In genomic region chr17:57206928-57207327, GRCh38 we compare ENCODE assay signal across 7 cellular contexts.
"Had no signal": no experiment of that assay in that cellular context is flagged by ENCODE, and none has a peak within 500 bp of the region (broad histone marks: within the 10 kb centered on the region; RNA-seq: fewer than 3 reads in every experiment).

No MANE protein-coding gene starts in this region.

- H3K9ac ChIP-seq: GM23248 had no signal

- ATAC-seq: HCT116, K562 had no signal

- DNase-seq: GM23248, GOT3, H7, IMR-90 had no signal

- H3K4me3 ChIP-seq: GM23248, HAP-1, K562 had no signal

- H2AFZ ChIP-seq: GM23248 had no signal

- H3K36me3 ChIP-seq: HAP-1 had no signal

- FAIRE-seq: K562 had no signal

- H3K4me1 ChIP-seq: HAP-1 had no signal

- H3K27ac ChIP-seq: GM23248 had no signal
